ENCODE assay signal across 32 cellular contexts in genomic region chr5:1209896-1210776, GRCh38. TPM values are rescaled to one million over a fixed set of nuclear protein-coding genes. Genes with fewer than 3 reads are reported as not detected.
"Had no signal": no experiment of that assay in that cellular context is flagged by ENCODE, and none has a peak within 500 bp of the region (broad histone marks: within the 10 kb centered on the region; RNA-seq: fewer than 3 reads in every experiment).

No MANE protein-coding gene starts in this region.

- H3K27ac ChIP-seq: ascending aorta, cardiac muscle cell, coronary artery, dorsolateral prefrontal cortex, heart left ventricle, neural progenitor cell, right lobe of liver, tibial nerve had no signal

- DNase-seq: activated CD4-positive, alpha-beta memory T cell treated with anti-CD3 and anti-CD28 coated beads for 36 hours; activated CD4-positive, alpha-beta T cell treated with anti-CD3 and anti-CD28 coated beads, Interleukin-2, amount 10 ng/mL, durations not matched to agents 24 days and 14 days; activated CD4-positive, CD25-positive, alpha-beta regulatory T cell treated with anti-CD3 and anti-CD28 coated beads, Interleukin-2, amount 50 U/mL, for 72 hours; activated CD8-positive, alpha-beta memory T cell treated with anti-CD3 and anti-CD28 coated beads, Interleukin-2, amount 50 U/mL, for 4 hours; activated effector memory CD4-positive, alpha-beta T cell treated with anti-CD3 and anti-CD28 coated beads, Interleukin-2, amount 50 U/mL, for 16 hours; activated naive CD4-positive, alpha-beta T cell treated with anti-CD3 and anti-CD28 coated beads for 36 hours; activated naive CD8-positive, alpha-beta T cell treated with anti-CD3 and anti-CD28 coated beads, Interleukin-2, amount 10 ng/mL, durations not matched to agents 7 days and 5 days; activated T-cell treated with anti-CD3 and anti-CD28 coated beads, Interleukin-2, amount 50 U/mL, for 1 hour; cerebellar nuclear complex; effector memory CD4-positive, alpha-beta T cell; erythroblast; midbrain; stimulated activated CD4-positive, alpha-beta T cell treated with anti-CD3 and anti-CD28 coated beads, Interleukin-2, amount 100 ng/mL, for 48 hours; stimulated activated naive CD4-positive, alpha-beta T cell treated with Interleukin-2 at 50 U/mL for 16 hours; T1000 had no signal

- H3K4me2 ChIP-seq: neural progenitor cell had no signal

- H3K9me3 ChIP-seq: ascending aorta, heart left ventricle, right lobe of liver had no signal

- H2AFZ ChIP-seq: neural progenitor cell had no signal

- H3K27me3 ChIP-seq: ascending aorta, cardiac muscle cell, neural progenitor cell, right lobe of liver had no signal

- H3K9ac ChIP-seq: neural progenitor cell had no signal

- H3K4me3 ChIP-seq: ascending aorta, cardiac muscle cell, coronary artery, dorsolateral prefrontal cortex, heart left ventricle, neural progenitor cell, right lobe of liver, tibial nerve had no signal

- H3K36me3 ChIP-seq: ascending aorta, cardiac muscle cell, heart left ventricle, neural progenitor cell, right lobe of liver, tibial nerve had no signal

- ATAC-seq: heart left ventricle; naive thymus-derived CD8-positive, alpha-beta T cell; T-helper 17 cell had no signal

- H3K4me1 ChIP-seq: ascending aorta, heart left ventricle, right lobe of liver, tibial nerve had no signal

RNA-seq across cellular contexts. Expression of gene SLC6A19, which starts 8.7 kb away (rescaled TPM):
- total RNA-seq: activated CD4-positive, alpha-beta memory T cell treated with anti-CD3 and anti-CD28 coated beads for 36 hours; activated CD4-positive, alpha-beta T cell treated with anti-CD3 and anti-CD28 coated beads, Interleukin-2, amount 10 ng/mL, durations not matched to agents 24 days and 14 days; activated CD8-positive, alpha-beta memory T cell treated with anti-CD3 and anti-CD28 coated beads for 36 hours; activated naive CD4-positive, alpha-beta T cell treated with anti-CD3 and anti-CD28 coated beads for 36 hours; activated naive CD8-positive, alpha-beta T cell treated with anti-CD3 and anti-CD28 coated beads, Interleukin-2, amount 10 ng/mL, durations not matched to agents 7 days and 5 days; activated T-helper 1 cell treated with anti-CD3 and anti-CD28 coated beads, Interleukin-12 subunit alpha, Interleukin-12 subunit beta, Interleukin-2, Interleukin-4 antibody, amounts not matched to agents 30 ng/mL and 10 ng/mL and 1 ng/mL, durations not matched to agents 14 hours and 24 hours and 36 hours; ascending aorta; heart left ventricle; naive thymus-derived CD8-positive, alpha-beta T cell; omental fat pad; T-helper 17 cell; urinary bladder had no signal
- polyA plus RNA-seq: heart left ventricle; naive thymus-derived CD8-positive, alpha-beta T cell; urinary bladder had no signal

RNA-seq across cellular contexts. Expression of gene SLC6A18, which starts 15.0 kb away (rescaled TPM):
- total RNA-seq: activated CD4-positive, alpha-beta memory T cell treated with anti-CD3 and anti-CD28 coated beads for 36 hours; activated CD4-positive, alpha-beta T cell treated with anti-CD3 and anti-CD28 coated beads, Interleukin-2, amount 10 ng/mL, durations not matched to agents 24 days and 14 days; activated CD8-positive, alpha-beta memory T cell treated with anti-CD3 and anti-CD28 coated beads for 36 hours; activated naive CD4-positive, alpha-beta T cell treated with anti-CD3 and anti-CD28 coated beads for 36 hours; activated naive CD8-positive, alpha-beta T cell treated with anti-CD3 and anti-CD28 coated beads, Interleukin-2, amount 10 ng/mL, durations not matched to agents 7 days and 5 days; activated T-helper 1 cell treated with anti-CD3 and anti-CD28 coated beads, Interleukin-12 subunit alpha, Interleukin-12 subunit beta, Interleukin-2, Interleukin-4 antibody, amounts not matched to agents 30 ng/mL and 10 ng/mL and 1 ng/mL, durations not matched to agents 14 hours and 24 hours and 36 hours; ascending aorta; cardiac muscle cell; dorsolateral prefrontal cortex; heart left ventricle; liver; naive thymus-derived CD8-positive, alpha-beta T cell; omental fat pad; right lobe of liver; skeletal muscle tissue; T-helper 17 cell; temporal lobe; tibial nerve; urinary bladder had no signal
- polyA plus RNA-seq: cardiac muscle cell; heart left ventricle; liver; naive thymus-derived CD8-positive, alpha-beta T cell; urinary bladder had no signal
